ENCODE assay signal across 28 cellular contexts in genomic region chr15:48872632-48873031, GRCh38.
"Had no signal": no experiment of that assay in that cellular context is flagged by ENCODE, and none has a peak within 500 bp of the region (broad histone marks: within the 10 kb centered on the region; RNA-seq: fewer than 3 reads in every experiment).

No MANE protein-coding gene starts in this region.

- H3K36me3 Mint-ChIP-seq: stimulated activated memory B cell treated with anti-CD40 and anti-IgM and Interleukin-4, amounts not matched to agents 10 μg/mL and 1 μg/mL and 100 μg/mL, for 72 hours; stimulated activated naive B cell treated with anti-CD40 and anti-IgM and Interleukin-4, amounts not matched to agents 10 μg/mL and 1 μg/mL and 100 μg/mL, for 72 hours; type B pancreatic cell had no signal

- H3K27ac Mint-ChIP-seq: stimulated activated effector memory CD8-positive, alpha-beta T cell treated with anti-CD3 and anti-CD28 coated beads, Interleukin-12 subunit alpha, Interleukin-12 subunit beta, amount 100 ng/mL, for 72 hours; stimulated activated memory B cell treated with anti-CD40 and anti-IgM and Interleukin-4, amounts not matched to agents 10 μg/mL and 1 μg/mL and 100 μg/mL, for 72 hours; stimulated activated naive B cell treated with anti-CD40 and anti-IgM and Interleukin-4, amounts not matched to agents 10 μg/mL and 1 μg/mL and 100 μg/mL, for 72 hours; stimulated activated naive CD8-positive, alpha-beta T cell treated with anti-CD3 and anti-CD28 coated beads, Interleukin-15, amount 100 ng/mL, for 72 hours; stimulated activated naive CD8-positive, alpha-beta T cell treated with anti-CD3 and anti-CD28 coated beads, Interleukin-15, Interleukin-2, amounts not matched to agents 100 ng/mL and 50 ng/mL, for 24 hours; type B pancreatic cell had no signal

- ATAC-seq: stimulated activated effector memory CD8-positive, alpha-beta T cell treated with anti-CD3 and anti-CD28 coated beads, Interleukin-12 subunit alpha, Interleukin-12 subunit beta, amount 100 ng/mL, for 72 hours; stimulated activated memory B cell treated with anti-CD40 and anti-IgM and Interleukin-4, amounts not matched to agents 10 μg/mL and 1 μg/mL and 100 μg/mL, for 72 hours; stimulated activated naive B cell treated with anti-CD40 and anti-IgM and Interleukin-4, amounts not matched to agents 10 μg/mL and 1 μg/mL and 100 μg/mL, for 72 hours; stimulated activated naive CD8-positive, alpha-beta T cell treated with anti-CD3 and anti-CD28 coated beads, Interleukin-15, amount 100 ng/mL, for 72 hours; stimulated activated naive CD8-positive, alpha-beta T cell treated with anti-CD3 and anti-CD28 coated beads, Interleukin-15, Interleukin-2, amounts not matched to agents 100 U/mL and 50 U/mL, for 24 hours; upper lobe of right lung had no signal

- H3K4me1 ChIP-seq: suprapubic skin, testis, thyroid gland, tibial artery, upper lobe of right lung, uterus, vagina had no signal

- H3K4me1 Mint-ChIP-seq: stimulated activated memory B cell treated with anti-CD40 and anti-IgM and Interleukin-4, amounts not matched to agents 10 μg/mL and 1 μg/mL and 100 μg/mL, for 72 hours had no signal

- FAIRE-seq: urothelium cell line had no signal

- H3K27ac ChIP-seq: stomach, suprapubic skin, testis, thoracic aorta, thyroid gland, tibial artery, transverse colon, upper lobe of left lung, upper lobe of right lung, uterus, vagina had no signal

- H3K36me3 ChIP-seq: stomach, suprapubic skin, thoracic aorta, thyroid gland, tibial artery, transverse colon, upper lobe of left lung, upper lobe of right lung, uterus, vagina had no signal

- DNase-seq: stimulated activated CD4-positive, alpha-beta T cell treated with anti-CD3 and anti-CD28 coated beads, Interleukin-2, amount 100 ng/mL, for 48 hours; stimulated activated CD4-positive, alpha-beta T cell treated with anti-CD3 and anti-CD28 coated beads, Interleukin-4, amount 100 ng/mL, for 1 hour; stimulated activated CD4-positive, alpha-beta T cell treated with anti-CD3 and anti-CD28 coated beads, Interleukin-4, amount 100 ng/mL, for 24 hours; stimulated activated CD8-positive, alpha-beta memory T cell treated with anti-CD3 and anti-CD28 coated beads, Interleukin-4, amount 100 ng/mL, for 48 hours; stimulated activated naive B cell treated with anti-CD40 and anti-IgM and Interleukin-4, amounts not matched to agents 10 μg/mL and 1 μg/mL and 100 μg/mL, for 72 hours; stimulated activated naive CD4-positive, alpha-beta T cell; stimulated activated naive CD4-positive, alpha-beta T cell treated with Interleukin-2 at 50 U/mL for 16 hours; stimulated activated naive CD8-positive, alpha-beta T cell treated with anti-CD3 and anti-CD28 coated beads, Interleukin-15, amount 100 ng/mL, for 72 hours; stimulated activated naive CD8-positive, alpha-beta T cell treated with anti-CD3 and anti-CD28 coated beads, Interleukin-15, Interleukin-2, amounts not matched to agents 100 U/mL and 50 U/mL, for 24 hours; stomach; substantia nigra; testis; thyroid gland; tibial artery; transverse colon; trophoblast cell; upper lobe of right lung; uterus had no signal

- H3K4me3 Mint-ChIP-seq: stimulated activated effector memory CD8-positive, alpha-beta T cell treated with anti-CD3 and anti-CD28 coated beads, Interleukin-12 subunit alpha, Interleukin-12 subunit beta, amount 100 ng/mL, for 72 hours; stimulated activated memory B cell treated with anti-CD40 and anti-IgM and Interleukin-4, amounts not matched to agents 10 μg/mL and 1 μg/mL and 100 μg/mL, for 72 hours; stimulated activated naive B cell treated with anti-CD40 and anti-IgM and Interleukin-4, amounts not matched to agents 10 μg/mL and 1 μg/mL and 100 μg/mL, for 72 hours; stimulated activated naive CD8-positive, alpha-beta T cell treated with anti-CD3 and anti-CD28 coated beads, Interleukin-15, amount 100 ng/mL, for 72 hours; stimulated activated naive CD8-positive, alpha-beta T cell treated with anti-CD3 and anti-CD28 coated beads, Interleukin-15, Interleukin-2, amounts not matched to agents 100 ng/mL and 50 ng/mL, for 24 hours; type B pancreatic cell had no signal

- H3K9me3 Mint-ChIP-seq: stimulated activated effector memory CD8-positive, alpha-beta T cell treated with anti-CD3 and anti-CD28 coated beads, Interleukin-12 subunit alpha, Interleukin-12 subunit beta, amount 100 ng/mL, for 72 hours; stimulated activated memory B cell treated with anti-CD40 and anti-IgM and Interleukin-4, amounts not matched to agents 10 μg/mL and 1 μg/mL and 100 μg/mL, for 72 hours; stimulated activated naive B cell treated with anti-CD40 and anti-IgM and Interleukin-4, amounts not matched to agents 10 μg/mL and 1 μg/mL and 100 μg/mL, for 72 hours; stimulated activated naive CD8-positive, alpha-beta T cell treated with anti-CD3 and anti-CD28 coated beads, Interleukin-15, amount 100 ng/mL, for 72 hours; stimulated activated naive CD8-positive, alpha-beta T cell treated with anti-CD3 and anti-CD28 coated beads, Interleukin-15, Interleukin-2, amounts not matched to agents 100 ng/mL and 50 ng/mL, for 24 hours; type B pancreatic cell had no signal

- H3K4me3 ChIP-seq: stomach, suprapubic skin, testis, thoracic aorta, thyroid gland, tibial artery, tibial nerve, transverse colon, upper lobe of left lung, upper lobe of right lung, uterus, vagina had no signal

- H3K27me3 ChIP-seq: suprapubic skin, testis, thyroid gland, tibial artery, tibial nerve, upper lobe of left lung, upper lobe of right lung, uterus, vagina had no signal

- H3K9me3 ChIP-seq: stomach, suprapubic skin, testis, thoracic aorta, thyroid gland, tibial artery, tibial nerve, transverse colon, upper lobe of left lung, upper lobe of right lung, uterus, vagina had no signal
